1 cellular context compared by ENCODE assay signal in the genomic region with DNA sequence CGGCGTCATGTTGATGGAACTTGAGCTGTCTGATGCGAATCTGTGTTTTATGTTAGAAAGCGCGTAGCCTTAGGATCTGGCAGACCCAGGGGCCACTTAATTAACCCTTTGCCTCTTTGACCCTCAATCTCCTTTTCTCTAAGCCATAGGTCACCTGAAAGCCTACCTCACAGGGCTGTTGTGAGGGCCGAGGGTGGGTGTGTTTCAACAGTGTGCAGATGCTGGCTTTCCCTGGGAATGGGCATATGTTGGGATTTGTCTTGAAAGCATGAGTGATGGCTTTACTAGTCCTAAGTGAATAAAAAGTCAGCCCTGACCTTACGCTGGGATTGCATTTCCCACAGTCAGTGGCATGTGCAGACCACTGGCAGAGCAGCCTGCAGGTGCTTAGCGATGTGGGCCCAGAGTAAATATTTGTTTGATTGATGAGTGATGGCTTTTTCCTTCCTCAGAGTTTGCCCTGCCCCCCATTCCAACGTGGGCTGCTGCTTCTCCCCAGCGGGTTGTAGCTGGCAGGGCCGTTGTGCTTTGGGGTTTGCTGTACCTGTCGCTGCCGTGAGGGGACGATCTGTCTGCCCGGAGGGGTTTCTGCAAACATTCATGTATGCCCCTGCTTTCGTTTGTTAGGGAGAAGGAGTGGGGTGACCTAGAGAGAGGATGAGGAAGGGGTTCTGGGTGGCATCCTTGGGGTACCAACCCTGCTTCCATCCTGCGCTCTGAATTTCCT.
TF ChIP-seq lines count a peak whose summit lies in the region.

No MANE protein-coding gene starts in this region.

TF ChIP-seq in HepG2, 621 proteins besides CTCF, POLR2A, EP300 and RAD21:
- TF ChIP-seq ZBTB43 (CRISPR knock-in tag; conservative IDR thresholded peaks at IDR 0.05) = no peak
- TF ChIP-seq REPIN1 (CRISPR knock-in tag; IDR thresholded peaks at IDR 0.05; ENCODE audit: borderline replicate concordance, low read depth) = no peak
- TF ChIP-seq, protein P1, sequence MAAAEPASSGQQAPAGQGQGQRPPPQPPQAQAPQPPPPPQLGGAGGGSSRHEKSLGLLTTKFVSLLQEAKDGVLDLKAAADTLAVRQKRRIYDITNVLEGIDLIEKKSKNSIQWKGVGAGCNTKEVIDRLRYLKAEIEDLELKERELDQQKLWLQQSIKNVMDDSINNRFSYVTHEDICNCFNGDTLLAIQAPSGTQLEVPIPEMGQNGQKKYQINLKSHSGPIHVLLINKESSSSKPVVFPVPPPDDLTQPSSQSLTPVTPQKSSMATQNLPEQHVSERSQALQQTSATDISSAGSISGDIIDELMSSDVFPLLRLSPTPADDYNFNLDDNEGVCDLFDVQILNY (CRISPR knock-in tag; conservative IDR thresholded peaks at IDR 0.05) = no peak
- no peak for TF ChIP-seq DMTF1 (CRISPR knock-in tag; IDR thresholded peaks at IDR 0.05)
- no peak for TF ChIP-seq ZIK1 (CRISPR knock-in tag; IDR thresholded peaks at IDR 0.05; ENCODE audit: borderline replicate concordance, low read depth)
- TF ChIP-seq, protein P2, sequence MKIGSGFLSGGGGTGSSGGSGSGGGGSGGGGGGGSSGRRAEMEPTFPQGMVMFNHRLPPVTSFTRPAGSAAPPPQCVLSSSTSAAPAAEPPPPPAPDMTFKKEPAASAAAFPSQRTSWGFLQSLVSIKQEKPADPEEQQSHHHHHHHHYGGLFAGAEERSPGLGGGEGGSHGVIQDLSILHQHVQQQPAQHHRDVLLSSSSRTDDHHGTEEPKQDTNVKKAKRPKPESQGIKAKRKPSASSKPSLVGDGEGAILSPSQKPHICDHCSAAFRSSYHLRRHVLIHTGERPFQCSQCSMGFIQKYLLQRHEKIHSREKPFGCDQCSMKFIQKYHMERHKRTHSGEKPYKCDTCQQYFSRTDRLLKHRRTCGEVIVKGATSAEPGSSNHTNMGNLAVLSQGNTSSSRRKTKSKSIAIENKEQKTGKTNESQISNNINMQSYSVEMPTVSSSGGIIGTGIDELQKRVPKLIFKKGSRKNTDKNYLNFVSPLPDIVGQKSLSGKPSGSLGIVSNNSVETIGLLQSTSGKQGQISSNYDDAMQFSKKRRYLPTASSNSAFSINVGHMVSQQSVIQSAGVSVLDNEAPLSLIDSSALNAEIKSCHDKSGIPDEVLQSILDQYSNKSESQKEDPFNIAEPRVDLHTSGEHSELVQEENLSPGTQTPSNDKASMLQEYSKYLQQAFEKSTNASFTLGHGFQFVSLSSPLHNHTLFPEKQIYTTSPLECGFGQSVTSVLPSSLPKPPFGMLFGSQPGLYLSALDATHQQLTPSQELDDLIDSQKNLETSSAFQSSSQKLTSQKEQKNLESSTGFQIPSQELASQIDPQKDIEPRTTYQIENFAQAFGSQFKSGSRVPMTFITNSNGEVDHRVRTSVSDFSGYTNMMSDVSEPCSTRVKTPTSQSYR (CRISPR knock-in tag; IDR thresholded peaks at IDR 0.05; ENCODE audit: borderline replicate concordance) = peak; percentile 33; the same call in 1 of the 2 replicates
- no peak for TF ChIP-seq SRSF4 (IDR thresholded peaks at IDR 0.05; ENCODE audit: low read depth, low read length, poor library complexity, severe bottlenecking)
- no peak for TF ChIP-seq TBX2 (CRISPR knock-in tag; IDR thresholded peaks at IDR 0.05; ENCODE audit: borderline replicate concordance)
- TF ChIP-seq, protein P3, sequence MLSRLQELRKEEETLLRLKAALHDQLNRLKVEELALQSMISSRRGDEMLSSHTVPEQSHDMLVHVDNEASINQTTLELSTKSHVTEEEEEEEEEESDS (CRISPR knock-in tag; IDR thresholded peaks at IDR 0.05; ENCODE audit: borderline replicate concordance) = no peak
- TF ChIP-seq FOXA3 (CRISPR knock-in tag; IDR thresholded peaks at IDR 0.05) = peak; percentile 6; the same call in 1 of the 2 replicates
- TF ChIP-seq SRSF1 (optimal IDR thresholded peaks at IDR 0.05; ENCODE audit: low read depth, low read length) = no peak
- no peak for TF ChIP-seq KDM1A (CRISPR knock-in tag; IDR thresholded peaks at IDR 0.05)
- TF ChIP-seq DNMT1 (CRISPR knock-in tag; IDR thresholded peaks at IDR 0.05) = no peak
